ENCODE assay signal across 1 cellular context in the genomic region with DNA sequence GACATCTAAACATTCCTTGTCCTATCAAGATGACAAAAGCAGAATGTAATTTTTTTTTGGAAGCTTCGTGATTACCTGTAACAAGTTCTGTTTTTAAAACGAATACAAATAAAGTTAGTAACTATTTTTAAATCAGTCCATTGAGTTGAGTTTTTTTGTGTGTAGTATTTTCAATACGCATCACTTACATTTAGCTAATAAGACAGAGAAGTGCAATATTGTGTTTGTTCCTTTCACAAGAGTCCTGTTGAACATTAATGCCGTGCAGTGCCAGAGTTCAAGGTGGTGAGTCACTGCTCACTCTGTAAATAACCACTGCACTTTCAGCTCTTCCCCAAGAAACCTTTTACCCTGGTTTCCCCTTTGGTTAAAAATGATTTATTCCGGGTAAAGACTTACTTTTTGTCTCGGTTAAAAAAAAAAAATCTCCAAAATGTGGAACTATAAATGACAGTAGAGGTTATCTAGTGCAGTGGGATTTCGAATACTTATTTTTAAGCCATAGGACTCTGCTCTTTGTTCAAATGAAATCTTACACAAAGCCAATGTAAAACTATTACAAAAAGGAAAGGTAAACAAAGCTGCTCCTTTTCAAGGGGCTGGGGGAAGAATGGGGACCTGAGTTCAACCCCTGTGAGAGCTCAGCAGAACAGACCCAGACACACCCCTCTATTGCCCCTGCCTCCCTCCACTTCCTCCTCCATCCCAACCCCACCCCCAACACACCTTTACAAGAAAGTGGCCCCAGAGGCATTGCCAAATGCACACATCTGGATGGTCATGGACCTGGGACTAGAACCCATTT.
TF ChIP-seq lines count a peak whose summit lies in the region.

No MANE protein-coding gene starts in this region.

TF ChIP-seq in K562, 482 proteins besides CTCF, POLR2A, EP300 and RAD21 (continued from another document):
- TF ChIP-seq MYBL2 (IDR thresholded peaks at IDR 0.05; ENCODE audit: low read depth) (no peak), MYBL2 (CRISPR knock-in tag; IDR thresholded peaks at IDR 0.05; ENCODE audit: borderline replicate concordance) (no peak), SUPT5H (IDR thresholded peaks at IDR 0.05) (no peak)
